Comparison of ENCODE assay signal across 25 cellular contexts in the genomic region with DNA sequence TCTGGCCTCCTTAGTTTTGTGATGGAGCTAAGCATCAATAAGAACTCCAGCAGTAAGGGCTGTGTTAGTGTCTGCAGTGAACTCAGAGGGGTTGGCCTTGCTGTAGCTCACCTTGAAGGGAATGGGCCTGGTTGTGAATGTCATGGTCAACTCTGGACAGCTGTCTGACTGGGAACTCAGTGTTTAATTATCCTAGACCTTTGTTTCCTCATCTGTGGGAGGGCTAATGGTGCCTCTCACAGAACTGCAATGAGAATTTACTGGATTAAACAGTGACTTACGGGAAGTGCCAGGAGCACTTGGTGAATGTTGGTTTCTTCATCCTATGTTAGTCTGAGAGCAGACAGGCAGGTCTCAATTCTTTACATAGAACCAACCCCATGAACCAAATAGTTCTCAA. TPM values are rescaled to one million over a fixed set of nuclear protein-coding genes. Genes with fewer than 3 reads are reported as not detected.
"Had no signal": no experiment of that assay in that cellular context is flagged by ENCODE, and none has a peak within 500 bp of the region (broad histone marks: within the 10 kb centered on the region; RNA-seq: fewer than 3 reads in every experiment).

No MANE protein-coding gene starts in this region.

- H3K36me3 Mint-ChIP-seq: natural killer cell; stimulated activated effector memory CD8-positive, alpha-beta T cell treated with anti-CD3 and anti-CD28 coated beads, Interleukin-12 subunit alpha, Interleukin-12 subunit beta, amount 100 ng/mL, for 72 hours had no signal

- H3K9me3 ChIP-seq: gastrocnemius medialis, left ventricle myocardium inferior, lower lobe of right lung, neutrophil, pancreas, prostate gland, right atrium auricular region, sigmoid colon, stomach, thyroid gland had no signal

- H3K4me3 ChIP-seq: dorsolateral prefrontal cortex, gastrocnemius medialis, left ventricle myocardium inferior, lower lobe of right lung, pancreas, prostate gland, right atrium auricular region, sigmoid colon, stomach, thyroid gland had no signal

- H3K36me3 ChIP-seq: gastrocnemius medialis, left ventricle myocardium inferior, lower lobe of right lung, neutrophil, prostate gland, right atrium auricular region, sigmoid colon, thyroid gland had no signal

- H3K27ac ChIP-seq: gastrocnemius medialis, left ventricle myocardium inferior, lower lobe of right lung, neutrophil, pancreas, prostate gland, right atrium auricular region, sigmoid colon, stomach, thyroid gland had no signal

- DNase-seq: dorsolateral prefrontal cortex; effector CD4-positive, alpha-beta T cell; foreskin fibroblast; gastrocnemius medialis; head of caudate nucleus; kidney; left ventricle myocardium inferior; lower lobe of right lung; natural killer cell; pancreas; sigmoid colon; stimulated activated CD4-positive, alpha-beta T cell treated with anti-CD3 and anti-CD28 coated beads, Interleukin-2, amount 100 ng/mL, for 24 hours; stimulated activated CD4-positive, alpha-beta T cell treated with anti-CD3 and anti-CD28 coated beads, Interleukin-4, amount 100 ng/mL, for 24 hours; stimulated activated naive CD4-positive, alpha-beta T cell treated with Interleukin-2 at 50 U/mL for 16 hours; stomach; thyroid gland had no signal

- H3K9me3 Mint-ChIP-seq: natural killer cell; neural crest cell; stimulated activated effector memory CD8-positive, alpha-beta T cell treated with anti-CD3 and anti-CD28 coated beads, Interleukin-12 subunit alpha, Interleukin-12 subunit beta, amount 100 ng/mL, for 72 hours; type B pancreatic cell had no signal

- H3K27ac Mint-ChIP-seq: natural killer cell; stimulated activated effector memory CD8-positive, alpha-beta T cell treated with anti-CD3 and anti-CD28 coated beads, Interleukin-12 subunit alpha, Interleukin-12 subunit beta, amount 100 ng/mL, for 72 hours had no signal

- H3K27me3 Mint-ChIP-seq: type B pancreatic cell had no signal

- ATAC-seq: esophagus mucosa; gastrocnemius medialis; natural killer cell; stimulated activated effector memory CD8-positive, alpha-beta T cell treated with anti-CD3 and anti-CD28 coated beads, Interleukin-12 subunit alpha, Interleukin-12 subunit beta, amount 100 ng/mL, for 72 hours had no signal

- H3K4me3 Mint-ChIP-seq: natural killer cell; neural crest cell; stimulated activated effector memory CD8-positive, alpha-beta T cell treated with anti-CD3 and anti-CD28 coated beads, Interleukin-12 subunit alpha, Interleukin-12 subunit beta, amount 100 ng/mL, for 72 hours; type B pancreatic cell had no signal

- H3K4me1 ChIP-seq: gastrocnemius medialis, lower lobe of right lung, pancreas, prostate gland had no signal

- H3K27me3 ChIP-seq: dorsolateral prefrontal cortex, gastrocnemius medialis, neutrophil, pancreas, right atrium auricular region, sigmoid colon, stomach, thyroid gland had no signal

RNA-seq across cellular contexts. Expression of gene HMGCS2, which starts 23.7 kb away (rescaled TPM):
- total RNA-seq: glomerular endothelial cell, natural killer cell, neural crest cell, temporal lobe had no signal
